Comparison of ENCODE assay signal across 11 cellular contexts in genomic region chr19:39264306-39265290, GRCh38. TPM values are rescaled to one million over a fixed set of nuclear protein-coding genes. Genes with fewer than 3 reads are reported as not detected.
A peak's percentile ranks its signal among the peaks of the same experiment; 100 is the strongest.
DNase-seq lines count a peak whose midpoint lies in the region.
"Had no signal": no experiment of that assay in that cellular context is flagged by ENCODE, and none has a peak within 500 bp of the region (broad histone marks: within the 10 kb centered on the region; RNA-seq: fewer than 3 reads in every experiment).

No MANE protein-coding gene starts in this region.

- no peak overlapping the region for H3K23ac ChIP-seq in mesendoderm (ENCODE audit: low read length)

- no peak overlapping the region for H2AK5ac ChIP-seq in mesendoderm (ENCODE audit: low read length)

- H3K4me1 ChIP-seq in mesendoderm (ENCODE audit: control insufficient read depth, low read depth, low read length): no peaks in the 10 kb centered on the region

- no peaks in the 10 kb centered on the region for H3K79me2 ChIP-seq in mesendoderm (ENCODE audit: control insufficient read depth, insufficient read depth, low read length)

- no peak overlapping the region for H4K8ac ChIP-seq in mesendoderm (ENCODE audit: low read depth, low read length)

- no peaks in the 10 kb centered on the region for H3K36me3 ChIP-seq in mesendoderm (ENCODE audit: control insufficient read depth, insufficient read depth, low read length)

- no peak overlapping the region for H2BK5ac ChIP-seq in mesendoderm (ENCODE audit: low read length)

- no peak overlapping the region for H3K4ac ChIP-seq in mesendoderm (ENCODE audit: low read depth, low read length)

- peak; percentile 6 for DNase-seq in stimulated activated CD4-positive, alpha-beta T cell treated with anti-CD3 and anti-CD28 coated beads, Interleukin-15, amount 100 ng/mL, for 24 hours
- no peak for DNase-seq in stimulated activated CD4-positive, alpha-beta T cell treated with anti-CD3 and anti-CD28 coated beads, Interleukin-2, amount 100 ng/mL, for 48 hours
- DNase-seq in ecto neural progenitor cell (ENCODE audit: low spot score) (peak; percentile 77), mesendoderm (peak; percentile 54), cortex of kidney (lab: John Stamatoyannopoulos, UW) (no peak), hippocampal formation (lab: John Stamatoyannopoulos, UW) (no peak), HK-2 (ENCODE audit: unreplicated experiment) (no peak), NAMALWA (ENCODE audit: low spot score) (no peak)
- DNase-seq: CD8-positive, alpha-beta T cell; foreskin melanocyte; NCI-H2107 had no signal

- H3K79me1 ChIP-seq in mesendoderm (ENCODE audit: low read length): no peaks in the 10 kb centered on the region

- H3K56ac ChIP-seq in mesendoderm (ENCODE audit: low read length): peak overlapping the region; percentile 30

- no peak overlapping the region for H3K18ac ChIP-seq in mesendoderm (ENCODE audit: low read length)

- no peak overlapping the region for H3K27ac ChIP-seq in mesendoderm (ENCODE audit: low read depth, low read length)

- no peak overlapping the region for H3K9ac ChIP-seq in mesendoderm (ENCODE audit: low read length)

- no CpG with 5 or more reads among the region's 102 CpGs for WGBS in mesendoderm (ENCODE audit: extremely low coverage, insufficient coverage, low lambda C conversion rate)

- H3K4me3 ChIP-seq in mesendoderm (ENCODE audit: low read length): no peak overlapping the region

- peaks cover 17% of the 10 kb centered on the region for H3K27me3 ChIP-seq in mesendoderm (ENCODE audit: insufficient read depth, low read length, poor library complexity)

- no peak overlapping the region for H2BK15ac ChIP-seq in mesendoderm (replicated peaks; ENCODE audit: low read depth)

- no peak overlapping the region for H3K4me2 ChIP-seq in mesendoderm (ENCODE audit: low read length)

- no peak overlapping the region for H2BK120ac ChIP-seq in mesendoderm (ENCODE audit: low read depth, low read length)

- H4K5ac ChIP-seq in mesendoderm (ENCODE audit: low read length): no peak overlapping the region

RNA-seq across cellular contexts. Expression of gene IFNL2, which starts 3.6 kb away (rescaled TPM):
- polyA plus RNA-seq in mesendoderm (2013, experiment 1 of 2): not detected
- not detected for polyA plus RNA-seq in mesendoderm (2013, experiment 2 of 2)

RNA-seq across cellular contexts. Expression of gene IFNL4, which starts 15.9 kb away (rescaled TPM):
- not detected for polyA plus RNA-seq in mesendoderm (2013, experiment 1 of 2)
- polyA plus RNA-seq in mesendoderm (2013, experiment 2 of 2): 0.03 TPM

RNA-seq across cellular contexts. Expression of gene IFNL3, which starts 19.8 kb away (rescaled TPM):
- polyA plus RNA-seq in mesendoderm (2013, experiment 1 of 2): not detected
- not detected for polyA plus RNA-seq in mesendoderm (2013, experiment 2 of 2)

RNA-seq across cellular contexts. Expression of gene IFNL1, which starts 31.6 kb away (rescaled TPM):
- not detected for polyA plus RNA-seq in mesendoderm (2013, experiment 1 of 2)
- not detected for polyA plus RNA-seq in mesendoderm (2013, experiment 2 of 2)

RNA-seq across cellular contexts. Expression of gene LRFN1, which starts 56.1 kb away (rescaled TPM):
- polyA plus RNA-seq in mesendoderm (2013, experiment 1 of 2): 2.3 TPM
- 2.8 TPM for polyA plus RNA-seq in mesendoderm (2013, experiment 2 of 2)

Comparison
In these comparisons a context has a peak if more than half of its experiments do, and no peak if none do; other contexts are left out.
1. DNase-seq: peak in stimulated activated CD4-positive, alpha-beta T cell treated with anti-CD3 and anti-CD28 coated beads, Interleukin-15, amount 100 ng/mL, for 24 hours (single experiment), ecto neural progenitor cell (single experiment) and mesendoderm (single experiment); none in stimulated activated CD4-positive, alpha-beta T cell treated with anti-CD3 and anti-CD28 coated beads, Interleukin-2, amount 100 ng/mL, for 48 hours (0 of 2), cortex of kidney (single experiment), hippocampal formation (0 of 2), HK-2 (single experiment) and NAMALWA (single experiment).